14 cellular contexts compared by ENCODE assay signal in genomic region chr13:79402074-79402635, GRCh38. TPM values are rescaled to one million over a fixed set of nuclear protein-coding genes. Genes with fewer than 3 reads are reported as not detected.
DNase-seq lines count a peak whose midpoint lies in the region; FAIRE-seq and TF ChIP-seq lines count a peak whose summit lies in the region.
"Had no signal": no experiment of that assay in that cellular context is flagged by ENCODE, and none has a peak within 500 bp of the region (broad histone marks: within the 10 kb centered on the region; RNA-seq: fewer than 3 reads in every experiment).

No MANE protein-coding gene starts in this region.

- H3K27ac ChIP-seq in brain microvascular endothelial cell, result no peak overlapping the region
- H3K27ac ChIP-seq: ascending aorta, vagina had no signal

- peaks cover 16% of the 10 kb centered on the region for H3K36me3 Mint-ChIP-seq in activated naive CD4-positive, alpha-beta T cell treated with anti-CD3 and anti-CD28 coated beads, Interleukin-2, amount 50 U/mL, for 24 hours
- H3K36me3 Mint-ChIP-seq in activated T-helper 1 cell treated with anti-CD3 and anti-CD28 coated beads, Interleukin-12 subunit alpha, Interleukin-12 subunit beta, Interleukin-2, Interleukin-4 antibody, amounts not matched to agents 30 ng/mL and 10 ng/mL and 1 ng/mL, durations not matched to agents 14 hours and 24 hours and 36 hours (ENCODE audit: low read depth), result peaks cover 35% of the 10 kb centered on the region
- peaks cover 35% of the 10 kb centered on the region for H3K36me3 Mint-ChIP-seq in type B pancreatic cell

- peak overlapping the region; percentile 98 for H3K27ac Mint-ChIP-seq in activated naive CD4-positive, alpha-beta T cell treated with anti-CD3 and anti-CD28 coated beads, Interleukin-2, amount 50 U/mL, for 24 hours
- peak overlapping the region; percentile 5 for H3K27ac Mint-ChIP-seq in activated T-helper 1 cell treated with anti-CD3 and anti-CD28 coated beads, Interleukin-12 subunit alpha, Interleukin-12 subunit beta, Interleukin-2, Interleukin-4 antibody, amounts not matched to agents 30 ng/mL and 10 ng/mL and 1 ng/mL, durations not matched to agents 14 hours and 24 hours and 36 hours
- peak overlapping the region; percentile 1 for H3K27ac Mint-ChIP-seq in type B pancreatic cell

- peaks cover 5% of the 10 kb centered on the region for H3K36me3 ChIP-seq in brain microvascular endothelial cell (replicated peaks)

- DNase-seq in activated naive CD4-positive, alpha-beta T cell treated with Interleukin-2 at 50 U/mL for 16 hours, result no peak
- DNase-seq in activated T-helper 1 cell treated with anti-CD3 and anti-CD28 coated beads, Interleukin-12 subunit alpha, Interleukin-12 subunit beta, Interleukin-2, Interleukin-4 antibody, amounts not matched to agents 30 ng/mL and 10 ng/mL and 1 ng/mL, durations not matched to agents 14 hours and 24 hours and 36 hours (ENCODE audit: low spot score), result no peak
- DNase-seq in type B pancreatic cell (ENCODE audit: extremely low spot score, unreplicated experiment), result no peak
- DNase-seq in LoVo (ENCODE audit: low spot score), result no peak
- no peak for DNase-seq in posterior cingulate gyrus
- DNase-seq in brain microvascular endothelial cell, result no peak
- DNase-seq: activated CD4-positive, CD25-positive, alpha-beta regulatory T cell; foreskin melanocyte; NCI-H1417 treated with DMSO at 0.1 percent for 48 hours; stimulated activated CD4-positive, alpha-beta T cell treated with anti-CD3 and anti-CD28 coated beads, Interleukin-4, amount 100 ng/mL, for 4 hours had no signal

- in situ Hi-C loops in brain microvascular endothelial cell (cut with HindIII; ENCODE audit: low pct_ligation_motif_present, low sequenced_read_pairs), result no loop called here

- no peak overlapping the region for H3K4me3 Mint-ChIP-seq in activated naive CD4-positive, alpha-beta T cell treated with anti-CD3 and anti-CD28 coated beads, Interleukin-2, amount 50 U/mL, for 24 hours
- no peak overlapping the region for H3K4me3 Mint-ChIP-seq in activated T-helper 1 cell treated with anti-CD3 and anti-CD28 coated beads, Interleukin-12 subunit alpha, Interleukin-12 subunit beta, Interleukin-2, Interleukin-4 antibody, amounts not matched to agents 30 ng/mL and 10 ng/mL and 1 ng/mL, durations not matched to agents 14 hours and 24 hours and 36 hours
- H3K4me3 Mint-ChIP-seq in type B pancreatic cell, result no peak overlapping the region

- TF ChIP-seq CTCF in type B pancreatic cell (conservative IDR thresholded peaks at IDR 0.05) (no peak), brain microvascular endothelial cell (IDR thresholded peaks at IDR 0.05; ENCODE audit: low read depth, low read length, missing control alignments) (no peak)

- FAIRE-seq in islet of Langerhans (lab: Jason Lieb, UNC), result peak; percentile 61

- intact Hi-C loops in activated T-helper 1 cell treated with anti-CD3 and anti-CD28 coated beads, Interleukin-12 subunit alpha, Interleukin-12 subunit beta, Interleukin-2, Interleukin-4 antibody, amounts not matched to agents 30 ng/mL and 10 ng/mL and 1 ng/mL, durations not matched to agents 14 hours and 24 hours and 36 hours (cut with micrococcal nuclease), result loop anchor here (10.0 kb wide), 1 partner anchor 933 kb away; no protein-coding TSS in a partner anchor
- intact Hi-C loops in posterior cingulate gyrus (cut with DNase I), result no loop called here

- H3K4me3 ChIP-seq in brain microvascular endothelial cell (ENCODE audit: low read depth, low read length), result no peak overlapping the region
- H3K4me3 ChIP-seq: vagina had no signal

- no peaks in the 10 kb centered on the region for H3K27me3 Mint-ChIP-seq in activated naive CD4-positive, alpha-beta T cell treated with anti-CD3 and anti-CD28 coated beads, Interleukin-2, amount 50 U/mL, for 24 hours
- H3K27me3 Mint-ChIP-seq in activated T-helper 1 cell treated with anti-CD3 and anti-CD28 coated beads, Interleukin-12 subunit alpha, Interleukin-12 subunit beta, Interleukin-2, Interleukin-4 antibody, amounts not matched to agents 30 ng/mL and 10 ng/mL and 1 ng/mL, durations not matched to agents 14 hours and 24 hours and 36 hours (ENCODE audit: insufficient read depth), result no peaks in the 10 kb centered on the region
- H3K27me3 Mint-ChIP-seq in type B pancreatic cell, result no peaks in the 10 kb centered on the region

- H3K27me3 ChIP-seq in brain microvascular endothelial cell (replicated peaks), result no peaks in the 10 kb centered on the region
- H3K27me3 ChIP-seq: ascending aorta, vagina had no signal

- peaks cover 6% of the 10 kb centered on the region for H3K4me1 Mint-ChIP-seq in activated naive CD4-positive, alpha-beta T cell treated with anti-CD3 and anti-CD28 coated beads, Interleukin-2, amount 50 U/mL, for 24 hours
- peaks cover 22% of the 10 kb centered on the region for H3K4me1 Mint-ChIP-seq in activated T-helper 1 cell treated with anti-CD3 and anti-CD28 coated beads, Interleukin-12 subunit alpha, Interleukin-12 subunit beta, Interleukin-2, Interleukin-4 antibody, amounts not matched to agents 30 ng/mL and 10 ng/mL and 1 ng/mL, durations not matched to agents 14 hours and 24 hours and 36 hours (ENCODE audit: low read depth)
- peaks cover 30% of the 10 kb centered on the region for H3K4me1 Mint-ChIP-seq in type B pancreatic cell (ENCODE audit: unreplicated experiment)

- no peaks in the 10 kb centered on the region for H3K9me3 Mint-ChIP-seq in activated naive CD4-positive, alpha-beta T cell treated with anti-CD3 and anti-CD28 coated beads, Interleukin-2, amount 50 U/mL, for 24 hours
- H3K9me3 Mint-ChIP-seq in activated T-helper 1 cell treated with anti-CD3 and anti-CD28 coated beads, Interleukin-12 subunit alpha, Interleukin-12 subunit beta, Interleukin-2, Interleukin-4 antibody, amounts not matched to agents 30 ng/mL and 10 ng/mL and 1 ng/mL, durations not matched to agents 14 hours and 24 hours and 36 hours, result no peaks in the 10 kb centered on the region
- H3K9me3 Mint-ChIP-seq in type B pancreatic cell, result no peaks in the 10 kb centered on the region

RNA-seq across cellular contexts. Expression of gene RBM26, which starts 3.9 kb away (rescaled TPM):
- 99.3 and 107 TPM in 2 replicates for total RNA-seq in activated T-helper 1 cell treated with anti-CD3 and anti-CD28 coated beads, Interleukin-12 subunit alpha, Interleukin-12 subunit beta, Interleukin-2, Interleukin-4 antibody, amounts not matched to agents 30 ng/mL and 10 ng/mL and 1 ng/mL, durations not matched to agents 14 hours and 24 hours and 36 hours
- total RNA-seq in type B pancreatic cell (ENCODE audit: low replicate concordance), result 40.8 and 66.9 TPM in 2 replicates

Comparison
In these comparisons a context has a peak if more than half of its experiments do, and no peak if none do; other contexts are left out.
1. H3K27ac Mint-ChIP-seq: peak in every context shown above with its lines; median percentile 98 in activated naive CD4-positive, alpha-beta T cell treated with anti-CD3 and anti-CD28 coated beads, Interleukin-2, amount 50 U/mL, for 24 hours; 5 in activated T-helper 1 cell treated with anti-CD3 and anti-CD28 coated beads, Interleukin-12 subunit alpha, Interleukin-12 subunit beta, Interleukin-2, Interleukin-4 antibody, amounts not matched to agents 30 ng/mL and 10 ng/mL and 1 ng/mL, durations not matched to agents 14 hours and 24 hours and 36 hours; 1 in type B pancreatic cell.